In the genomic region with DNA sequence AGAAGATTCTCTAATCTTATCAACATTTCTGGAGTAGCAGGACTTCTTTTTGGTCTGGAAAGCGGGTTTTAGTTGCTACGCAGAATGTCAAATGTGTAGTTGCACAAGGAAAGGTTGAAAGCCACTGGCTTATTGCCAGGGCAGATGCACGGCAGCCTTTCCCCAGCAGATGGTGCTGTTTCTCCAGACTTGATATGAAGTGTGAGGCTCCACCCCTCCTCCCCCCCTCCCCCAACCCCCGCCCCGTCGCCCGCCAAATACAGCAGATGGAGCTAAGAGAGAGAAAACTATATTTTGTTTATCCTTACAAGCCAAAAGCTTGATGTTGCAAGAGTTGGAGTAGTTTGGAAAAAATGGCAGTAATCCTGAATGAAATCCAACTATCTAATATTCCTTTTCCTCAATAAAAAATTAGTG, we compare ENCODE assay signal across 1 cellular context.
TF ChIP-seq lines count a peak whose summit lies in the region.

No MANE protein-coding gene starts in this region.

TF ChIP-seq in SK-N-SH, 30 proteins besides CTCF, POLR2A, EP300 and RAD21 (continued from another document):
- 0 out of 2 replicates have a peak, but pooled peaks have one; percentile 22 for TF ChIP-seq POLR2AphosphoS5 (IDR thresholded peaks at IDR 0.05; ENCODE audit: low read depth, low read length)
- TF ChIP-seq FOXM1 (IDR thresholded peaks at IDR 0.05; ENCODE audit: low read depth): no peak
- no peak for TF ChIP-seq ELF1 (IDR thresholded peaks at IDR 0.05)
- no peak for TF ChIP-seq JUND (IDR thresholded peaks at IDR 0.05)
- TF ChIP-seq MEF2A (IDR thresholded peaks at IDR 0.05; ENCODE audit: borderline replicate concordance, low read depth): no peak
- TF ChIP-seq USF1 (IDR thresholded peaks at IDR 0.05; ENCODE audit: borderline replicate concordance, low read depth): no peak
- TF ChIP-seq SMC3 (IDR thresholded peaks at IDR 0.05; ENCODE audit: low read depth, low read length): peak; percentile 66
- TF ChIP-seq CHD2 (IDR thresholded peaks at IDR 0.05; ENCODE audit: low read length, partially characterized antibody): peak; percentile 24
- peak; percentile 77 for TF ChIP-seq NFIC (IDR thresholded peaks at IDR 0.05; ENCODE audit: borderline replicate concordance)
- TF ChIP-seq RFX5 (IDR thresholded peaks at IDR 0.05; ENCODE audit: low read length): no peak
- TF ChIP-seq IRF3 (IDR thresholded peaks at IDR 0.05; ENCODE audit: low read depth, low read length): no peak
- TF ChIP-seq GABPA (IDR thresholded peaks at IDR 0.05; ENCODE audit: low read depth): no peak
- TF ChIP-seq, protein P1, sequence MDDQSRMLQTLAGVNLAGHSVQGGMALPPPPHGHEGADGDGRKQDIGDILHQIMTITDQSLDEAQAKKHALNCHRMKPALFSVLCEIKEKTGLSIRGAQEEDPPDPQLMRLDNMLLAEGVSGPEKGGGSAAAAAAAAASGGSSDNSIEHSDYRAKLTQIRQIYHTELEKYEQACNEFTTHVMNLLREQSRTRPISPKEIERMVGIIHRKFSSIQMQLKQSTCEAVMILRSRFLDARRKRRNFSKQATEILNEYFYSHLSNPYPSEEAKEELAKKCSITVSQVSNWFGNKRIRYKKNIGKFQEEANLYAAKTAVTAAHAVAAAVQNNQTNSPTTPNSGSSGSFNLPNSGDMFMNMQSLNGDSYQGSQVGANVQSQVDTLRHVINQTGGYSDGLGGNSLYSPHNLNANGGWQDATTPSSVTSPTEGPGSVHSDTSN (IDR thresholded peaks at IDR 0.05): no peak
